ENCODE assay signal across 2 cellular contexts in the genomic region with DNA sequence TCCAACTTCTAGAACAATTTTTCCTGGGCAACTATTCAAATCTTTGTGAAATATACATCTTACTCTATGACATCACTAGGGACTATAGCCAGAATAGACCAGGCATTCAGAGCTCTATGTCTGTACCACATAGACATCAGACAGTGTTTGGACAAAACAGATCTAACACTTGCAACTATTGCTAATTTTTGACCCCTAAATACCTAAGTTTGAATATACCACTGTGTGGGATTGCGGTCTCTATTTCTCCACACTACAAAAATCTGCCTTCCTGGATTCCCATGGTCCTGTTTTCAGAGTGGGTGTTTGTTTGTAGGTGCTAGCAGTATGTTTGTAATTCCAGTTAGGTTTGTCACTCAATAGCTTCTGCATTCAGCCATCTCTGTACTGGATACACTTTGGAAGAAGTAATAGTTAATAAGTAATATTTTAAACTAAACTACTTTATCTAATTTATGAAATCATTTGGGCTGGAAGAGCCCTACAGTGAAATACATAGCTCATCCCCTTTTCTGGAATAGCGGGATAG.
TF ChIP-seq lines count a peak whose summit lies in the region.

No MANE protein-coding gene starts in this region.

TF ChIP-seq in SK-N-SH, 30 proteins besides CTCF, POLR2A, EP300 and RAD21 (continued from another document):
- TF ChIP-seq, protein P1, sequence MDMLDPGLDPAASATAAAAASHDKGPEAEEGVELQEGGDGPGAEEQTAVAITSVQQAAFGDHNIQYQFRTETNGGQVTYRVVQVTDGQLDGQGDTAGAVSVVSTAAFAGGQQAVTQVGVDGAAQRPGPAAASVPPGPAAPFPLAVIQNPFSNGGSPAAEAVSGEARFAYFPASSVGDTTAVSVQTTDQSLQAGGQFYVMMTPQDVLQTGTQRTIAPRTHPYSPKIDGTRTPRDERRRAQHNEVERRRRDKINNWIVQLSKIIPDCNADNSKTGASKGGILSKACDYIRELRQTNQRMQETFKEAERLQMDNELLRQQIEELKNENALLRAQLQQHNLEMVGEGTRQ (IDR thresholded peaks at IDR 0.05; ENCODE audit: borderline replicate concordance, low read depth, low read length): no peak
- TF ChIP-seq FOSL2 (IDR thresholded peaks at IDR 0.05; ENCODE audit: borderline replicate concordance, low read depth) (no peak), RFX5 (IDR thresholded peaks at IDR 0.05; ENCODE audit: low read length) (no peak), CHD2 (IDR thresholded peaks at IDR 0.05; ENCODE audit: low read length, partially characterized antibody) (no peak), POLR2AphosphoS5 (IDR thresholded peaks at IDR 0.05; ENCODE audit: low read depth, low read length) (no peak), JUND (IDR thresholded peaks at IDR 0.05) (no peak), GATA2 (CRISPR knock-in tag; IDR thresholded peaks at IDR 0.05) (no peak), MXI1 (IDR thresholded peaks at IDR 0.05; ENCODE audit: low read depth, low read length) (no peak), ELF1 (IDR thresholded peaks at IDR 0.05) (no peak), RCOR1 (IDR thresholded peaks at IDR 0.05; ENCODE audit: low read length) (no peak)
- TF ChIP-seq, protein P2, sequence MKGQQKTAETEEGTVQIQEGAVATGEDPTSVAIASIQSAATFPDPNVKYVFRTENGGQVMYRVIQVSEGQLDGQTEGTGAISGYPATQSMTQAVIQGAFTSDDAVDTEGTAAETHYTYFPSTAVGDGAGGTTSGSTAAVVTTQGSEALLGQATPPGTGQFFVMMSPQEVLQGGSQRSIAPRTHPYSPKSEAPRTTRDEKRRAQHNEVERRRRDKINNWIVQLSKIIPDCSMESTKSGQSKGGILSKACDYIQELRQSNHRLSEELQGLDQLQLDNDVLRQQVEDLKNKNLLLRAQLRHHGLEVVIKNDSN (IDR thresholded peaks at IDR 0.05; ENCODE audit: borderline replicate concordance, low read depth): no peak

TF ChIP-seq in SK-N-SH treated with all-trans-retinoic acid at 6 μM for 48 hours, 23 proteins besides CTCF, POLR2A, EP300 and RAD21 (continued from another document):
- TF ChIP-seq, protein P3, sequence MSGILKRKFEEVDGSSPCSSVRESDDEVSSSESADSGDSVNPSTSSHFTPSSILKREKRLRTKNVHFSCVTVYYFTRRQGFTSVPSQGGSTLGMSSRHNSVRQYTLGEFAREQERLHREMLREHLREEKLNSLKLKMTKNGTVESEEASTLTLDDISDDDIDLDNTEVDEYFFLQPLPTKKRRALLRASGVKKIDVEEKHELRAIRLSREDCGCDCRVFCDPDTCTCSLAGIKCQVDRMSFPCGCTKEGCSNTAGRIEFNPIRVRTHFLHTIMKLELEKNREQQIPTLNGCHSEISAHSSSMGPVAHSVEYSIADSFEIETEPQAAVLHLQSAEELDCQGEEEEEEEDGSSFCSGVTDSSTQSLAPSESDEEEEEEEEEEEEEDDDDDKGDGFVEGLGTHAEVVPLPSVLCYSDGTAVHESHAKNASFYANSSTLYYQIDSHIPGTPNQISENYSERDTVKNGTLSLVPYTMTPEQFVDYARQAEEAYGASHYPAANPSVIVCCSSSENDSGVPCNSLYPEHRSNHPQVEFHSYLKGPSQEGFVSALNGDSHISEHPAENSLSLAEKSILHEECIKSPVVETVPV (CRISPR knock-in tag; IDR thresholded peaks at IDR 0.05): no peak
- TF ChIP-seq PPARA (CRISPR knock-in tag; IDR thresholded peaks at IDR 0.05; ENCODE audit: borderline replicate concordance): no peak
- no peak for TF ChIP-seq ESRRG (CRISPR knock-in tag; IDR thresholded peaks at IDR 0.05)
- TF ChIP-seq ZC3H10 (CRISPR knock-in tag; IDR thresholded peaks at IDR 0.05): no peak
- no peak for TF ChIP-seq OSR1 (CRISPR knock-in tag; IDR thresholded peaks at IDR 0.05)
- no peak for TF ChIP-seq ZNF70 (CRISPR knock-in tag; IDR thresholded peaks at IDR 0.05)
- TF ChIP-seq ZNF8 (CRISPR knock-in tag; IDR thresholded peaks at IDR 0.05): no peak
- no peak for TF ChIP-seq SNAI2 (CRISPR knock-in tag; IDR thresholded peaks at IDR 0.05)
- no peak for TF ChIP-seq ZFP3 (CRISPR knock-in tag; IDR thresholded peaks at IDR 0.05)
- TF ChIP-seq ZNF565 (CRISPR knock-in tag; conservative IDR thresholded peaks at IDR 0.05; ENCODE audit: low read depth): no peak
- no peak for TF ChIP-seq TCF4 (CRISPR knock-in tag; IDR thresholded peaks at IDR 0.05; ENCODE audit: borderline replicate concordance)
- TF ChIP-seq, protein P4, sequence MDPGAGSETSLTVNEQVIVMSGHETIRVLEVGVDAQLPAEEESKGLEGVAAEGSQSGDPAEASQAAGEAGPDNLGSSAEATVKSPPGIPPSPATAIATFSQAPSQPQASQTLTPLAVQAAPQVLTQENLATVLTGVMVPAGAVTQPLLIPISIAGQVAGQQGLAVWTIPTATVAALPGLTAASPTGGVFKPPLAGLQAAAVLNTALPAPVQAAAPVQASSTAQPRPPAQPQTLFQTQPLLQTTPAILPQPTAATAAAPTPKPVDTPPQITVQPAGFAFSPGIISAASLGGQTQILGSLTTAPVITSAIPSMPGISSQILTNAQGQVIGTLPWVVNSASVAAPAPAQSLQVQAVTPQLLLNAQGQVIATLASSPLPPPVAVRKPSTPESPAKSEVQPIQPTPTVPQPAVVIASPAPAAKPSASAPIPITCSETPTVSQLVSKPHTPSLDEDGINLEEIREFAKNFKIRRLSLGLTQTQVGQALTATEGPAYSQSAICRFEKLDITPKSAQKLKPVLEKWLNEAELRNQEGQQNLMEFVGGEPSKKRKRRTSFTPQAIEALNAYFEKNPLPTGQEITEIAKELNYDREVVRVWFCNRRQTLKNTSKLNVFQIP (CRISPR knock-in tag; IDR thresholded peaks at IDR 0.05; ENCODE audit: borderline replicate concordance, low read depth): no peak
- no peak for TF ChIP-seq RARB (CRISPR knock-in tag; IDR thresholded peaks at IDR 0.05)
